Comparison of ENCODE assay signal across 8 cellular contexts in the genomic region with DNA sequence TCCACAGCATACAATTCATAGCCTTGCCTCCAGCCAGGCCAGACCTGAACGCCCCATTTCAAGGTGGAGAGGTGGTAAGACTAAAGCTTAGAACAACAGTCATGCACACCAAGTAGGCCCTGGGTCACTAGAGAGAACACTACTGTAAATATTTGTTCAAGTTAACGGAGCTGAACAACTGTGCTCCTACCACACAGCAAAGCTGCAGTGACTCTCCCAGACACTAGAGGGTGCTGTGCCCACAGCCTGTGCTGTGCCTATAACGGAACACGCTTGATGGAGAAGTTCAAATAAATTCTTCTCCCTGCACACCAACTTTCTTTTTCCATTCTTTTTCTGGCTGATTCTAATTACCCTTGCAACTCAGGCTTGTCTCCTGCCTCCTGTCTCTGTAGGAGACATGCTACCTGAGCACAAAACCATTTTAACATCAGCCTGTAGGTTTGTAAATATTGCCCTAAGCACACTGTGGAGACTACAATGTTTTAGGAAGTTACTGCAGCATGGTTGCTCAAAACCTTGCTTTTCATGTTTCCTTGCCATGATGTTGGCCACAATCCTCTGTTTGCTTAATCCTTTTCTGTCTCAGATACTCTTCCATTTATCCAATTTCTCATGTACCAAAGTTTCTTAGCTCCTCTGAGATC.
DNase-seq lines count a peak whose midpoint lies in the region; ATAC-seq, FAIRE-seq and TF ChIP-seq lines count a peak whose summit lies in the region.
"Not testable (repeated sequence)": the region's sequence is repeated elsewhere in the genome, so short reads cannot be mapped to it uniquely, and the experiment has no call there.

No MANE protein-coding gene starts in this region.

- not testable (repeated sequence) for H3K9me3 ChIP-seq in lung (ENCODE audit: control insufficient read depth in 2 of 2, insufficient read depth in 1 of 2, low read length in 1 of 2)

- not testable (repeated sequence) for H3K27me3 Mint-ChIP-seq in activated CD4-positive, alpha-beta memory T cell treated with anti-CD3 and anti-CD28 coated beads for 36 hours

- H3K4me3 ChIP-seq in dorsolateral prefrontal cortex, lung: not testable (repeated sequence)

- not testable (repeated sequence) for H3K27ac Mint-ChIP-seq in activated CD4-positive, alpha-beta memory T cell treated with anti-CD3 and anti-CD28 coated beads for 36 hours

- not testable (repeated sequence) for H3K4me1 ChIP-seq in lung (ENCODE audit: control insufficient read depth in 2 of 2, insufficient read depth in 2 of 2, low read length in 2 of 2)

- not testable (repeated sequence) for H3K4me1 Mint-ChIP-seq in activated CD4-positive, alpha-beta memory T cell treated with anti-CD3 and anti-CD28 coated beads for 36 hours (ENCODE audit: low read depth)

- CTCF ChIA-PET in activated CD4-positive, alpha-beta memory T cell treated with anti-CD3 and anti-CD28 coated beads for 36 hours (lab: Charles Lee), result interaction anchor here (0.6 to 3.9 kb wide), 30 partner anchors 9 to 276 kb away, joined by 3 to 53 read pairs (median 4); partner anchors contain the start of gene TRIM69

- H3K36me3 Mint-ChIP-seq in activated CD4-positive, alpha-beta memory T cell treated with anti-CD3 and anti-CD28 coated beads for 36 hours, result not testable (repeated sequence)

- not testable (repeated sequence) for DNase-seq in GM19239 (ENCODE audit: insufficient read length, low spot score)
- DNase-seq in HUDEP-2 (lab: John Stamatoyannopoulos, UW; ENCODE audit: unreplicated experiment in 76 of 76) (peak in 60 of 76 experiments; percentile 2 to 78 (median 34)), NOMO-1 treated with dmso at 0.1 percent for 144 hours (lab: John Stamatoyannopoulos, UW; ENCODE audit: unreplicated experiment) (peak; percentile 14), dorsolateral prefrontal cortex (peak in 4 of 10 donors; percentile 19 to 54 (median 41)), lung (ENCODE audit: low spot score) (peak; percentile 79)
- DNase-seq in activated CD4-positive, alpha-beta memory T cell treated with anti-CD3 and anti-CD28 coated beads for 36 hours, result peak; percentile 82
- DNase-seq in stimulated activated CD8-positive, alpha-beta memory T cell treated with anti-CD3 and anti-CD28 coated beads, Interleukin-12 subunit alpha, Interleukin-12 subunit beta, amount 100 ng/mL, for 24 hours (ENCODE audit: extremely low read depth), result peak; percentile 24

- H3K27ac ChIP-seq in C4-2B, result peak overlapping the region; percentile 18; the same call in 1 of the 2 replicates
- H3K27ac ChIP-seq in dorsolateral prefrontal cortex; lung (ENCODE audit: low read depth in 1 of 2, low read length in 1 of 2): not testable (repeated sequence)

- FAIRE-seq in GM19239 (lab: Jason Lieb, UNC), result peak; percentile 76

- H3K36me3 ChIP-seq in lung (ENCODE audit: control insufficient read depth in 2 of 2, insufficient read depth in 2 of 2, low read length in 2 of 2), result not testable (repeated sequence)

- POLR2A ChIA-PET in activated CD4-positive, alpha-beta memory T cell treated with anti-CD3 and anti-CD28 coated beads for 36 hours (lab: Charles Lee), result not testable (repeated sequence)

- WGBS in lung, 2 donors, result 29 to 33% methylated on average over 4 of the region's 4 CpGs

- H3K9me3 Mint-ChIP-seq in activated CD4-positive, alpha-beta memory T cell treated with anti-CD3 and anti-CD28 coated beads for 36 hours, result not testable (repeated sequence)

- intact Hi-C loops in activated CD4-positive, alpha-beta memory T cell treated with anti-CD3 and anti-CD28 coated beads for 36 hours (cut with micrococcal nuclease), result loop anchor here (2.0 to 5.0 kb wide), 3 partner anchors 69 to 184 kb away; partner anchors contain the start of gene SORD
- intact Hi-C loops in dorsolateral prefrontal cortex (cut with DNase I), result loop anchor here in 1 of 2 donors (10.0 kb wide), 1 partner anchor 261 kb away; the partner anchor contains the start of genes DUOX2 and DUOXA2

- ATAC-seq in lung (ENCODE audit: insufficient read depth, low FRiP score), result peak; percentile 80

- H3K27me3 ChIP-seq in dorsolateral prefrontal cortex; lung (ENCODE audit: control insufficient read depth, insufficient read depth): not testable (repeated sequence)

- H3K4me3 Mint-ChIP-seq in activated CD4-positive, alpha-beta memory T cell treated with anti-CD3 and anti-CD28 coated beads for 36 hours, result not testable (repeated sequence)

- TF ChIP-seq CTCF in C4-2B (conservative IDR thresholded peaks at IDR 0.05) (peak; percentile 98), dorsolateral prefrontal cortex (IDR thresholded peaks at IDR 0.05 in 54 of 56, conservative IDR thresholded peaks at IDR 0.05 in 2 of 56; ENCODE audit: low read depth in 1 of 56, partially characterized antibody in 56 of 56) (peak; percentile 18 to 80 (median 70)), lung (IDR thresholded peaks at IDR 0.05; ENCODE audit: control extremely low read depth, extremely low read depth) (peak; percentile 33)

Comparison
In these comparisons a context has a peak if more than half of its experiments do, and no peak if none do; other contexts are left out.
1. CTCF ChIP-seq: peak in every context shown above with its lines; median percentile 98 in C4-2B; 70 in dorsolateral prefrontal cortex; 33 in lung.